In genomic region chr1:1958071-1958541, GRCh38 we compare ENCODE assay signal across 26 cellular contexts. TPM values are rescaled to one million over a fixed set of nuclear protein-coding genes. Genes with fewer than 3 reads are reported as not detected.
A peak's percentile ranks its signal among the peaks of the same experiment; 100 is the strongest.
DNase-seq lines count a peak whose midpoint lies in the region; ATAC-seq and TF ChIP-seq lines count a peak whose summit lies in the region.
"Had no signal": no experiment of that assay in that cellular context is flagged by ENCODE, and none has a peak within 500 bp of the region (broad histone marks: within the 10 kb centered on the region; RNA-seq: fewer than 3 reads in every experiment).

No MANE protein-coding gene starts in this region.

- peaks cover 63% of the 10 kb centered on the region for H3K4me1 ChIP-seq in BLaER1
- H3K4me1 ChIP-seq in GM23338 (ENCODE audit: insufficient read depth), result peaks cover 5% of the 10 kb centered on the region; the same call in 1 of the 2 replicates
- peaks cover 3% of the 10 kb centered on the region for H3K4me1 ChIP-seq in mesendoderm (ENCODE audit: control insufficient read depth, low read depth, low read length)

- no CpG with 5 or more reads among the region's 29 CpGs for WGBS in mesendoderm (ENCODE audit: extremely low coverage, insufficient coverage, low lambda C conversion rate)

- no peak overlapping the region for H4K8ac ChIP-seq in mesendoderm (ENCODE audit: low read depth, low read length)

- no peaks in the 10 kb centered on the region for H3K9me2 ChIP-seq in GM23338 (ENCODE audit: insufficient read depth)

- H2BK120ac ChIP-seq in mesendoderm (ENCODE audit: low read depth, low read length), result no peak overlapping the region

- no peaks in the 10 kb centered on the region for H3K9me3 ChIP-seq in BLaER1
- H3K9me3 ChIP-seq: A549, HAP-1 had no signal

- no peak for TF ChIP-seq CTCF in GM23338 (conservative IDR thresholded peaks at IDR 0.05; ENCODE audit: low read depth in 2 of 2)
- TF ChIP-seq CTCF in chondrocyte (IDR thresholded peaks at IDR 0.05), result no peak

- no peak overlapping the region for H2AK5ac ChIP-seq in mesendoderm (ENCODE audit: low read length)

- H3K27ac Mint-ChIP-seq in GM23338 (no peak overlapping the region), chondrocyte (ENCODE audit: unreplicated experiment) (no peak overlapping the region)
- H3K27ac Mint-ChIP-seq: CD14-positive monocyte; CD8-positive, alpha-beta memory T cell; HFFc6; T-cell had no signal

- no peak overlapping the region for H3K4ac ChIP-seq in mesendoderm (ENCODE audit: low read depth, low read length)

- H3K36me3 Mint-ChIP-seq in GM23338 (ENCODE audit: low read depth) (peaks cover 2% of the 10 kb centered on the region; the same call in 2 of the 3 replicates), chondrocyte (ENCODE audit: low read depth) (no peaks in the 10 kb centered on the region)
- H3K36me3 Mint-ChIP-seq: CD14-positive monocyte; CD8-positive, alpha-beta memory T cell; T-cell had no signal

- ATAC-seq in GM23338 (no peak), HG03571 (IDR thresholded peaks at IDR 0.05; ENCODE audit: unreplicated experiment) (no peak), HG03196 (IDR thresholded peaks at IDR 0.05; ENCODE audit: unreplicated experiment) (no peak), GM21423 (IDR thresholded peaks at IDR 0.05; ENCODE audit: unreplicated experiment) (no peak)
- ATAC-seq: A549, T-cell had no signal

- H3K56ac ChIP-seq in mesendoderm (ENCODE audit: low read length), result peak overlapping the region; percentile 42

- H2BK15ac ChIP-seq in mesendoderm (replicated peaks; ENCODE audit: low read depth), result no peak overlapping the region

- H3K79me2 ChIP-seq in GM23338 (replicated peaks; ENCODE audit: insufficient read depth), result no peaks in the 10 kb centered on the region
- H3K79me2 ChIP-seq in mesendoderm (ENCODE audit: control insufficient read depth, insufficient read depth, low read length), result no peaks in the 10 kb centered on the region

- DNase-seq in GM23338 (ENCODE audit: low spot score), result no peak
- DNase-seq in chondrocyte (ENCODE audit: low spot score), result peak; percentile 87
- no peak for DNase-seq in mesendoderm
- DNase-seq: Calu3; CD8-positive, alpha-beta memory T cell; DMS153; GM23248; HFFc6; Karpas-422; NCI-H1092 treated with DMSO at 0.1 percent for 48 hours; NCI-H1436 treated with DMSO at 0.1 percent for 48 hours; NCI-H187 treated with DMSO at 0.1 percent for 48 hours; NCI-H2171 treated with DMSO at 0.1 percent for 48 hours; NCI-H345; NCI-H524 treated with DMSO at 0.1 percent for 48 hours; NCI-H774; SHP77; T-cell had no signal

- no peak overlapping the region for H3K9ac ChIP-seq in BLaER1
- H3K9ac ChIP-seq in mesendoderm (ENCODE audit: low read length), result no peak overlapping the region
- H3K9ac ChIP-seq: GM23248 had no signal

- H4K5ac ChIP-seq in mesendoderm (ENCODE audit: low read length), result no peak overlapping the region

- no peak overlapping the region for H3K18ac ChIP-seq in mesendoderm (ENCODE audit: low read length)

- no peak overlapping the region for H3K27ac ChIP-seq in BLaER1
- H3K27ac ChIP-seq in GM23338 (ENCODE audit: low read depth), result no peak overlapping the region
- no peak overlapping the region for H3K27ac ChIP-seq in mesendoderm (ENCODE audit: low read depth, low read length)
- H3K27ac ChIP-seq: A549, GM23248 had no signal

- H3K4me3 ChIP-seq in BLaER1, result no peak overlapping the region
- no peak overlapping the region for H3K4me3 ChIP-seq in GM23338
- no peak overlapping the region for H3K4me3 ChIP-seq in mesendoderm (ENCODE audit: low read length)
- H3K4me3 ChIP-seq: A549, GM23248, HAP-1 had no signal

- peaks cover 14% of the 10 kb centered on the region for H3K27me3 Mint-ChIP-seq in GM23338 (ENCODE audit: insufficient read depth, low read depth, poor library complexity)
- peaks cover 30% of the 10 kb centered on the region for H3K27me3 Mint-ChIP-seq in chondrocyte (ENCODE audit: low read depth)

- no peaks in the 10 kb centered on the region for H3K36me3 ChIP-seq in BLaER1
- no peaks in the 10 kb centered on the region for H3K36me3 ChIP-seq in GM23338 (ENCODE audit: insufficient read depth)
- H3K36me3 ChIP-seq in mesendoderm (ENCODE audit: control insufficient read depth, insufficient read depth, low read length), result no peaks in the 10 kb centered on the region
- H3K36me3 ChIP-seq: HAP-1 had no signal

- H2BK5ac ChIP-seq in mesendoderm (ENCODE audit: low read length), result no peak overlapping the region

- H3K4me1 Mint-ChIP-seq in GM23338 (peaks cover 22% of the 10 kb centered on the region), chondrocyte (ENCODE audit: low read depth) (peaks cover 6% of the 10 kb centered on the region)
- H3K4me1 Mint-ChIP-seq: CD8-positive, alpha-beta memory T cell had no signal

- H2AFZ ChIP-seq in GM23338, result 0 out of 2 replicates have a peak overlapping the region, but pooled peaks have one; percentile 28
- H2AFZ ChIP-seq: GM23248 had no signal

- H3K4me2 ChIP-seq in BLaER1, result peak overlapping the region; percentile 24
- H3K4me2 ChIP-seq in GM23338, result no peak overlapping the region
- no peak overlapping the region for H3K4me2 ChIP-seq in mesendoderm (ENCODE audit: low read length)
- H3K4me2 ChIP-seq: A549 had no signal

- H3K9me3 Mint-ChIP-seq in GM23338, result peaks cover 3% of the 10 kb centered on the region; the same call in 2 of the 3 replicates
- H3K9me3 Mint-ChIP-seq in chondrocyte (ENCODE audit: low read depth), result peaks cover 2% of the 10 kb centered on the region
- H3K9me3 Mint-ChIP-seq: HFFc6, T-cell had no signal

- H3K79me1 ChIP-seq in mesendoderm (ENCODE audit: low read length), result no peaks in the 10 kb centered on the region

- H4K20me1 ChIP-seq in BLaER1, result no peaks in the 10 kb centered on the region
- no peaks in the 10 kb centered on the region for H4K20me1 ChIP-seq in GM23338 (replicated peaks; ENCODE audit: insufficient read depth)

- no peaks in the 10 kb centered on the region for H3K27me3 ChIP-seq in BLaER1
- H3K27me3 ChIP-seq in GM23338 (ENCODE audit: insufficient read depth), result no peaks in the 10 kb centered on the region
- H3K27me3 ChIP-seq in mesendoderm (ENCODE audit: insufficient read depth, low read length, poor library complexity), result no peaks in the 10 kb centered on the region

- H3K23ac ChIP-seq in mesendoderm (ENCODE audit: low read length), result peak overlapping the region; percentile 17

- no peak overlapping the region for H3K4me3 Mint-ChIP-seq in GM23338
- no peak overlapping the region for H3K4me3 Mint-ChIP-seq in chondrocyte (ENCODE audit: unreplicated experiment)
- H3K4me3 Mint-ChIP-seq: CD14-positive monocyte; CD8-positive, alpha-beta memory T cell; HFFc6; T-cell had no signal

- peaks cover 10% of the 10 kb centered on the region for H3F3A ChIP-seq in GM23338 (replicated peaks; ENCODE audit: low read depth)

RNA-seq across cellular contexts. Expression of gene TMEM52, which starts 39.0 kb away (rescaled TPM):
- 13.4 and 19.5 TPM in 2 replicates for total RNA-seq in GM23338 (2014; rRNA removed; shearing (Covaris generic))
- 22.0 and 25.0 TPM in 2 replicates for polyA plus RNA-seq in GM23338 (2016; fragmentation: Nextera tagmentation; extraction: Ambion mirVana)
- total RNA-seq in chondrocyte, result 0.67 to 0.90 TPM (median 0.68 TPM) in 3 replicates
- 9.0 TPM for polyA plus RNA-seq in mesendoderm (2013, experiment 1 of 2)
- 8.8 TPM for polyA plus RNA-seq in mesendoderm (2013, experiment 2 of 2)
- total RNA-seq: GM23248, SK-MEL-5 had no signal
- polyA plus RNA-seq: CD14-positive monocyte had no signal

RNA-seq across cellular contexts. Expression of gene CALML6, which starts 43.0 kb away (rescaled TPM):
- total RNA-seq in GM23338 (2014; rRNA removed; shearing (Covaris generic)), result 0.82 and 0.87 TPM in 2 replicates
- 0.42 TPM in 1 of 2 replicates, not detected in the other for polyA plus RNA-seq in GM23338 (2016; fragmentation: Nextera tagmentation; extraction: Ambion mirVana)
- 2.1 to 2.3 TPM (median 2.1 TPM) in 3 replicates for total RNA-seq in chondrocyte
- 0.27 TPM for polyA plus RNA-seq in mesendoderm (2013, experiment 1 of 2)
- 0.22 TPM for polyA plus RNA-seq in mesendoderm (2013, experiment 2 of 2)
- polyA plus RNA-seq: CD14-positive monocyte; CD8-positive, alpha-beta memory T cell; GM23248 had no signal

RNA-seq across cellular contexts. Expression of gene CFAP74, which starts 45.5 kb away (rescaled TPM):
- total RNA-seq in GM23338 (2014; rRNA removed; shearing (Covaris generic)), result 0.16 TPM in 1 of 2 replicates, not detected in the other
- polyA plus RNA-seq in GM23338 (2016; fragmentation: Nextera tagmentation; extraction: Ambion mirVana), result 0.21 and 0.24 TPM in 2 replicates
- total RNA-seq in chondrocyte, result not detected in 3 replicates
- polyA plus RNA-seq in mesendoderm (2013, experiment 1 of 2), result 0.03 TPM
- polyA plus RNA-seq in mesendoderm (2013, experiment 2 of 2), result 0.06 TPM
- total RNA-seq: Calu3; CD8-positive, alpha-beta memory T cell; GM23248; HFFc6; SK-MEL-5; T-cell had no signal
- polyA plus RNA-seq: CD14-positive monocyte; CD8-positive, alpha-beta memory T cell; GM23248 had no signal
